Comparison of ENCODE assay signal across 15 cellular contexts in the genomic region with DNA sequence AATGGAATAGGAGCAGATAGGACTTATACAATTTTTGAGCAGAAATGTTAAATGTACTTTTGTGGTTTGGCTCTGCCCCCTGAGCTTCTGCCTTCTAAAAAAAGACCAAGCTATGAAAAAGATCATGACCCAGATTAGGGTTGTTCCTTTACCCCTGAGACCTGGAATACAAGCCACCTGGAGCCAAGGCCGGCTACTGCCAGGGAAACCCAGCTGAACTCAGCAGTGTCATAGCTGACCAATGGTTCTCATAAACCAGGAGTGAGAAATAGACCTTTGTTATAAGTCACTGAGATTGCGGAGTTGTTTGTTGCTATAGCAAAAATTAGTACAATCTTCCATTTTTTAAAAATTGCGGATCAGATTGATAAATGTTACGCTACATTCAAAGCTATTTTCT.
"Had no signal": no experiment of that assay in that cellular context is flagged by ENCODE, and none has a peak within 500 bp of the region (broad histone marks: within the 10 kb centered on the region; RNA-seq: fewer than 3 reads in every experiment).

No MANE protein-coding gene starts in this region.

- H3K4me1 ChIP-seq: psoas muscle, testis had no signal

- H3K4me3 ChIP-seq: body of pancreas, dorsolateral prefrontal cortex, lung, psoas muscle, testis had no signal

- H3K27me3 ChIP-seq: body of pancreas, dorsolateral prefrontal cortex, foreskin keratinocyte, testis had no signal

- H3K27ac ChIP-seq: body of pancreas, dorsolateral prefrontal cortex, foreskin keratinocyte, psoas muscle, testis had no signal

- H3K9me3 ChIP-seq: body of pancreas, psoas muscle, testis had no signal

- ATAC-seq: activated naive CD4-positive, alpha-beta T cell treated with anti-CD3 and anti-CD28 coated beads, Interleukin-2, amount 50 U/mL, for 72 hours; body of pancreas; psoas muscle; right cardiac atrium; stimulated activated effector memory CD8-positive, alpha-beta T cell treated with anti-CD3 and anti-CD28 coated beads, Interleukin-12 subunit alpha, Interleukin-12 subunit beta, amount 100 ng/mL, for 72 hours had no signal

- DNase-seq: activated CD4-positive, alpha-beta T cell treated with anti-CD3 and anti-CD28 coated beads for 1 hour; activated gamma-delta T cell treated with Interleukin-2 at 50 U/mL for 16 hours; amniotic stem cell; body of pancreas; dorsolateral prefrontal cortex; hippocampal formation; psoas muscle; right cardiac atrium; small intestine; stimulated activated CD4-positive, alpha-beta T cell treated with anti-CD3 and anti-CD28 coated beads, Interleukin-4, amount 100 ng/mL, for 24 hours; testis had no signal
